29 cellular contexts compared by ENCODE assay signal in genomic region chr15:37137221-37137620, GRCh38. TPM values are rescaled to one million over a fixed set of nuclear protein-coding genes. Genes with fewer than 3 reads are reported as not detected.
"Had no signal": no experiment of that assay in that cellular context is flagged by ENCODE, and none has a peak within 500 bp of the region (broad histone marks: within the 10 kb centered on the region; RNA-seq: fewer than 3 reads in every experiment).

No MANE protein-coding gene starts in this region.

- DNase-seq: dorsolateral prefrontal cortex; effector CD8-positive, alpha-beta T cell; endodermal cell; hypothalamus; immature natural killer cell; left ventricle myocardium superior; lower lobe of right lung; mucosa of descending colon; naive B cell; stimulated activated CD4-positive, alpha-beta T cell treated with anti-CD3 and anti-CD28 coated beads, Interleukin-12 subunit alpha, Interleukin-12 subunit beta, amount 100 ng/mL, for 4 hours; stimulated activated CD4-positive, alpha-beta T cell treated with anti-CD3 and anti-CD28 coated beads, Interleukin-1b, Interleukin-23, amount 100 ng/mL, for 48 hours; stimulated activated CD4-positive, alpha-beta T cell treated with anti-CD3 and anti-CD28 coated beads, Interleukin-4, amount 100 ng/mL, for 24 hours; stimulated activated naive CD4-positive, alpha-beta T cell treated with Interleukin-2 at 50 U/mL for 16 hours; stomach; thyroid gland; trophoblast cell had no signal

- H3K79me2 ChIP-seq: parathyroid adenoma had no signal

- H3K27ac Mint-ChIP-seq: endodermal cell; immature natural killer cell; memory B cell; naive B cell; natural killer cell treated with Interleukin-12 subunit alpha and Interleukin-12 subunit beta and Interleukin-15 and Interleukin-18, amount 100 ng/mL, for 72 hours; progenitor cell of endocrine pancreas; stimulated activated effector memory CD8-positive, alpha-beta T cell treated with anti-CD3 and anti-CD28 coated beads, Interleukin-12 subunit alpha, Interleukin-12 subunit beta, amount 100 ng/mL, for 72 hours had no signal

- H3K36me3 ChIP-seq: lower lobe of right lung, neutrophil, right atrium auricular region, stomach, thyroid gland, vagina had no signal

- H3K27me3 Mint-ChIP-seq: progenitor cell of endocrine pancreas had no signal

- H3K9me3 ChIP-seq: lower lobe of right lung, mucosa of descending colon, neutrophil, right atrium auricular region, stomach, thyroid gland, vagina had no signal

- H3K4me3 ChIP-seq: dorsolateral prefrontal cortex, lower lobe of right lung, mucosa of descending colon, right atrium auricular region, smooth muscle cell, stomach, thyroid gland, vagina had no signal

- H3K4me1 ChIP-seq: lower lobe of right lung, parathyroid adenoma, right atrium auricular region, thyroid gland, vagina had no signal

- H3K9ac ChIP-seq: parathyroid adenoma had no signal

- H3K4me1 Mint-ChIP-seq: immature natural killer cell; memory B cell; naive B cell; neural crest cell; stimulated activated effector memory CD8-positive, alpha-beta T cell treated with anti-CD3 and anti-CD28 coated beads, Interleukin-12 subunit alpha, Interleukin-12 subunit beta, amount 100 ng/mL, for 72 hours had no signal

- H3K4me2 ChIP-seq: smooth muscle cell had no signal

- H2AFZ ChIP-seq: parathyroid adenoma had no signal

- H3K36me3 Mint-ChIP-seq: immature natural killer cell; memory B cell; naive B cell; natural killer cell treated with Interleukin-12 subunit alpha and Interleukin-12 subunit beta and Interleukin-15 and Interleukin-18, amount 100 ng/mL, for 72 hours; stimulated activated effector memory CD8-positive, alpha-beta T cell treated with anti-CD3 and anti-CD28 coated beads, Interleukin-12 subunit alpha, Interleukin-12 subunit beta, amount 100 ng/mL, for 72 hours had no signal

- H3K9me3 Mint-ChIP-seq: endodermal cell; memory B cell; naive B cell; natural killer cell treated with Interleukin-12 subunit alpha and Interleukin-12 subunit beta and Interleukin-15 and Interleukin-18, amount 100 ng/mL, for 72 hours; neural crest cell; stimulated activated effector memory CD8-positive, alpha-beta T cell treated with anti-CD3 and anti-CD28 coated beads, Interleukin-12 subunit alpha, Interleukin-12 subunit beta, amount 100 ng/mL, for 72 hours had no signal

- H3K27ac ChIP-seq: dorsolateral prefrontal cortex, epithelial cell of prostate, lower lobe of right lung, neutrophil, parathyroid adenoma, right atrium auricular region, stomach, thyroid gland, vagina had no signal

- H3K4me3 Mint-ChIP-seq: endodermal cell; immature natural killer cell; memory B cell; naive B cell; natural killer cell treated with Interleukin-12 subunit alpha and Interleukin-12 subunit beta and Interleukin-15 and Interleukin-18, amount 100 ng/mL, for 72 hours; neural crest cell; stimulated activated effector memory CD8-positive, alpha-beta T cell treated with anti-CD3 and anti-CD28 coated beads, Interleukin-12 subunit alpha, Interleukin-12 subunit beta, amount 100 ng/mL, for 72 hours had no signal

- ATAC-seq: esophagus mucosa; left ventricle myocardium superior; lower lobe of right lung; mucosa of descending colon; natural killer cell treated with Interleukin-12 subunit alpha and Interleukin-12 subunit beta and Interleukin-15 and Interleukin-18, amount 100 ng/mL, for 72 hours; sciatic nerve; stimulated activated effector memory CD8-positive, alpha-beta T cell treated with anti-CD3 and anti-CD28 coated beads, Interleukin-12 subunit alpha, Interleukin-12 subunit beta, amount 100 ng/mL, for 72 hours had no signal

- H3K27me3 ChIP-seq: right atrium auricular region, stomach, thyroid gland, vagina had no signal

RNA-seq across cellular contexts. Expression of gene MEIS2, which starts 36.9 kb away (rescaled TPM):
- polyA plus RNA-seq: immature natural killer cell had no signal
